8 cellular contexts compared by ENCODE assay signal in the genomic region with DNA sequence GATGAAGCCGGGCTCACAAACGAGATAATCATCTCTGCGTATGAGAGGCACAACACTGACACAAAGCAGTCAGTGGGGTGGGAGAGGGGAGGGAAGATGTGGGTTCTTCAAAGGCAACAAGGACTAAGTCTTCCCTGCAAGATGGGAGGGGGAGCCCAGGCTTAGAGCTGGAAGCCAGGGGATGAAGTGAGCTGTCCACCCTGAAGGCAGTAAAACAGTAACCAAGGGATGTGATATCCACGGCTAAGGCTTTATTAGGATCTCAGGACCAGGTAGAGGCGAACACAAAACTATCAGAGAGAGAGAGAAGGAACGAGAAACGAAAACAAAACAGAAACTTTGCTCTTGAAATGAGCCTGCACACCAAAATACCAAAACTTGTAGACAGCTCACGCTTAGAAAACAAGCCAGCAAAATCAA.
A peak's percentile ranks its signal among the peaks of the same experiment; 100 is the strongest.
DNase-seq lines count a peak whose midpoint lies in the region; ATAC-seq and TF ChIP-seq lines count a peak whose summit lies in the region.

No MANE protein-coding gene starts in this region.

- peak; percentile 65 for DNase-seq in activated T-cell treated with anti-CD3 and anti-CD28 coated beads, Interleukin-2, amount 50 U/mL, for 24 hours
- DNase-seq in stimulated activated naive CD4-positive, alpha-beta T cell (lab: John Stamatoyannopoulos, UW) = peak in 4 of 6 experiments; percentile 8 to 46 (median 41)
- DNase-seq in hepatic stellate cell (ENCODE audit: low spot score) (no peak), NCI-H2081 (lab: John Stamatoyannopoulos, UW) (no peak), chondrocyte (ENCODE audit: low spot score) (no peak), DMS 273 (lab: John Stamatoyannopoulos, UW; ENCODE audit: unreplicated experiment) (no peak)

- H3K4me1 Mint-ChIP-seq in activated T-cell treated with anti-CD3 and anti-CD28 coated beads, Interleukin-2, amount 50 U/mL, for 24 hours (ENCODE audit: low read depth) = peaks cover 29% of the 10 kb centered on the region
- no peaks in the 10 kb centered on the region for H3K4me1 Mint-ChIP-seq in chondrocyte (ENCODE audit: low read depth)

- peak overlapping the region; percentile 72 for H3K4me3 Mint-ChIP-seq in activated T-cell treated with anti-CD3 and anti-CD28 coated beads, Interleukin-2, amount 50 U/mL, for 24 hours
- no peak overlapping the region for H3K4me3 Mint-ChIP-seq in chondrocyte (ENCODE audit: unreplicated experiment)

- H3K9me3 Mint-ChIP-seq in activated T-cell treated with anti-CD3 and anti-CD28 coated beads, Interleukin-2, amount 50 U/mL, for 24 hours = peaks cover 16% of the 10 kb centered on the region
- H3K9me3 Mint-ChIP-seq in chondrocyte (ENCODE audit: low read depth) = peaks cover 27% of the 10 kb centered on the region

- no peaks in the 10 kb centered on the region for H3K27me3 Mint-ChIP-seq in activated T-cell treated with anti-CD3 and anti-CD28 coated beads, Interleukin-2, amount 50 U/mL, for 24 hours
- no peaks in the 10 kb centered on the region for H3K27me3 Mint-ChIP-seq in chondrocyte (ENCODE audit: low read depth)

- no peak for TF ChIP-seq CTCF in chondrocyte (IDR thresholded peaks at IDR 0.05)

- ATAC-seq in GM19455 (IDR thresholded peaks at IDR 0.05; ENCODE audit: unreplicated experiment) = peak; percentile 98
- ATAC-seq in HG03135 (IDR thresholded peaks at IDR 0.05; ENCODE audit: unreplicated experiment) = peak; percentile 90

- peaks cover 15% of the 10 kb centered on the region for H3K36me3 Mint-ChIP-seq in activated T-cell treated with anti-CD3 and anti-CD28 coated beads, Interleukin-2, amount 50 U/mL, for 24 hours (ENCODE audit: low read depth)
- no peaks in the 10 kb centered on the region for H3K36me3 Mint-ChIP-seq in chondrocyte (ENCODE audit: low read depth)

- H3K27ac Mint-ChIP-seq in activated T-cell treated with anti-CD3 and anti-CD28 coated beads, Interleukin-2, amount 50 U/mL, for 24 hours = peak overlapping the region; percentile 85
- no peak overlapping the region for H3K27ac Mint-ChIP-seq in chondrocyte (ENCODE audit: unreplicated experiment)

Comparison
In these comparisons a context has a peak if more than half of its experiments do, and no peak if none do; other contexts are left out.
1. DNase-seq: peak in activated T-cell treated with anti-CD3 and anti-CD28 coated beads, Interleukin-2, amount 50 U/mL, for 24 hours (single experiment) and stimulated activated naive CD4-positive, alpha-beta T cell (4 of 6); none in hepatic stellate cell (single experiment), NCI-H2081 (0 of 2), chondrocyte (single experiment) and DMS 273 (single experiment).